Comparison of ENCODE assay signal across 8 cellular contexts in the genomic region with DNA sequence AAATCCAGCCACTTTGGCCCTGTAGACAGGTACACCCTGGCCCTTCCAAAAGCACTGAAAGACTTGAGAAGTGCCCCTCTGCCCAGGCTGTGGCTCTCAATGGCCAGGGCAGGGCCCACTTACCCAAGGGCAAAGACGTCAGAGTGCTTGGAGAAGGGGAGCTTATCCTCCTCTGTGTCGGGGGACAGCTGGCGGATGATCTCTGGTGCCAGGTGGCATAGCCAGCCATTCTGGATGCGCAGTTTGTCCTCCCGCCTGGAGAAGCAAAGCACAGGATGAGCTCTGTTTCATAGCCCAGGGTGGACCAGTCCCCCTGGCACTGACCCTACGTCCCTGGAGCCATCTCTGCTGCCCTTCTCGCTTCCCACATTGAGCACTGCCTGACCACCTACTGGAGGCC.
"Had no signal": no experiment of that assay in that cellular context is flagged by ENCODE, and none has a peak within 500 bp of the region (broad histone marks: within the 10 kb centered on the region; RNA-seq: fewer than 3 reads in every experiment).

No MANE protein-coding gene starts in this region.

- ATAC-seq: HCT116, K562 had no signal

- H3K9ac ChIP-seq: GM23248 had no signal

- DNase-seq: GM23248, GOT3, H7, HFFc6, IMR-90 had no signal

- H3K36me3 ChIP-seq: HAP-1 had no signal

- H3K27ac ChIP-seq: GM23248 had no signal

- H3K9me3 ChIP-seq: HAP-1 had no signal

- H2AFZ ChIP-seq: GM23248 had no signal

- H3K4me3 ChIP-seq: GM23248, HAP-1, K562 had no signal

- H3K4me1 ChIP-seq: HAP-1 had no signal
